In the genomic region with DNA sequence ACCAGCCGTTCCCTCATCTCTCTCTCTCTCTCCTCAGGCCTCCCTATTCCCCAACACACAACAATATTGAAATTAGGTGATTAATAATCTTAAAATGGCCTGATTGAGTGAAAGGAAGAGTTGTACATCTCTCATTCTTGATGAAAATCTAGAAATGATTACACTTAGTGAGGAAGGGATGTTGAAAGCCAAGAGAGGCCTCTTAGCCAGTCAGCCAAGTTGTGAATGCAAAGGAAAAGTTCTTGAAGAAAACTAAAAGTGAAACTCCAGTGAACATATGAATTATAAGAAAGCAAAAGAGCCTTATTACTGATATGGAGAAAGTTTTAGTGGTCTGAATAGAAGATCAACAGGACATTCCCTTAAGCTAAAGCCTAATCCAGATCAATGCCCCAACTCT, we compare ENCODE assay signal across 19 cellular contexts.
"Had no signal": no experiment of that assay in that cellular context is flagged by ENCODE, and none has a peak within 500 bp of the region (broad histone marks: within the 10 kb centered on the region; RNA-seq: fewer than 3 reads in every experiment).

No MANE protein-coding gene starts in this region.

- H3K36me3 Mint-ChIP-seq: IgD-negative memory B cell had no signal

- H3K4me3 Mint-ChIP-seq: IgD-negative memory B cell had no signal

- H3K4me1 Mint-ChIP-seq: IgD-negative memory B cell had no signal

- DNase-seq: Kasumi-1, MM.1S, NCI-H1092 treated with DMSO at 0.1 percent for 48 hours, NCI-H1436, NCI-H187, NCI-H2029, NCI-H2081 treated with DMSO at 0.1 percent for 48 hours, NCI-H2171, NCI-H226, NCI-H446, NCI-H510A, NCI-H524 treated with DMSO at 0.1 percent for 48 hours, NCI-H69, NCI-H774, RPMI8226, SHP77, SK-N-SH had no signal

- ATAC-seq: K562 had no signal
